ENCODE assay signal across 8 cellular contexts in genomic region chr6:45327956-45328522, GRCh38. TPM values are rescaled to one million over a fixed set of nuclear protein-coding genes. Genes with fewer than 3 reads are reported as not detected.
DNase-seq lines count a peak whose midpoint lies in the region; ATAC-seq, FAIRE-seq and TF ChIP-seq lines count a peak whose summit lies in the region.

TSS of gene RUNX2 (plus strand) at chr6:45328330. CDS start at chr6:45328727, 397 bp downstream.

- H2AFZ ChIP-seq in GM23338: no peak within 1 kb of the TSS
- H2AFZ ChIP-seq in SK-N-SH (ENCODE audit: low read depth): peak within 1 kb of the TSS; percentile 62

- peaks cover 3% of the 10 kb centered on the region for H3K27me3 Mint-ChIP-seq in GM23338 (ENCODE audit: insufficient read depth, low read depth, poor library complexity)

- ATAC-seq in GM23338: peak; percentile 88
- peak; percentile 86 for ATAC-seq in sciatic nerve

- DNase-seq in GM23338 (ENCODE audit: low spot score): peak; percentile 28
- no peak for DNase-seq in SK-N-SH
- DNase-seq in fibroblast of the conjunctiva (ENCODE audit: low read depth): peak; percentile 59
- DNase-seq in sciatic nerve (ENCODE audit: low spot score): no peak
- DNase-seq in GM19239 (ENCODE audit: insufficient read length, low spot score): no peak
- no peak for DNase-seq in effector CD8-positive, alpha-beta T cell (lab: John Stamatoyannopoulos, UW)
- DNase-seq in esophagus squamous epithelium (lab: John Stamatoyannopoulos, UW): no peak
- no peak for DNase-seq in NCI-H146 treated with DMSO at 0.1 percent for 48 hours (lab: John Stamatoyannopoulos, UW; ENCODE audit: unreplicated experiment)

- POLR2A ChIA-PET in SK-N-SH (lab: Yijun Ruan, JAX): no interaction called here

- H3K9me3 Mint-ChIP-seq in GM23338: no peaks in the 10 kb centered on the region

- 67% methylated on average over 5 of the region's 5 CpGs for WGBS in SK-N-SH (ENCODE audit: low lambda C conversion rate)
- 50 to 72% methylated on average over 5 of the region's 5 CpGs for WGBS in esophagus squamous epithelium, 2 donors

- CTCF ChIA-PET in SK-N-SH (lab: Yijun Ruan, JAX): interaction anchor here (0.8 kb wide), 1 partner anchor 17 kb away, joined by 3 read pairs; no protein-coding TSS in a partner anchor

- no peak within 1 kb of the TSS for H3K9ac ChIP-seq in SK-N-SH

- peak within 1 kb of the TSS; percentile 14; the same call in 1 of the 2 replicates for H3K4me2 ChIP-seq in GM23338
- H3K4me2 ChIP-seq in SK-N-SH: peak within 1 kb of the TSS; percentile 58; the same call in 1 of the 2 replicates

- no peak for FAIRE-seq in GM19239 (lab: Jason Lieb, UNC)

- no peak for TF ChIP-seq CTCF in GM23338 (conservative IDR thresholded peaks at IDR 0.05; ENCODE audit: low read depth in 2 of 2)
- no peak for TF ChIP-seq CTCF in SK-N-SH (IDR thresholded peaks at IDR 0.05)
- TF ChIP-seq CTCF in esophagus squamous epithelium (IDR thresholded peaks at IDR 0.05): no peak

- H3K79me2 ChIP-seq in GM23338 (replicated peaks; ENCODE audit: insufficient read depth) (no peaks in the 10 kb centered on the region), SK-N-SH (ENCODE audit: insufficient read depth) (no peaks in the 10 kb centered on the region)

- H3K4me3 ChIP-seq in GM23338 (no peak within 1 kb of the TSS), SK-N-SH (ENCODE audit: low read depth in 2 of 2, low read length in 1 of 2) (peak within 1 kb of the TSS; percentile 18 to 30; a peak in 2 of 4 replicates), esophagus squamous epithelium (no peak within 1 kb of the TSS)

- H3K4me3 Mint-ChIP-seq in GM23338: peak within 1 kb of the TSS; percentile 11; the same call in 1 of the 3 replicates

- no peak for TF ChIP-seq RAD21 in SK-N-SH (IDR thresholded peaks at IDR 0.05; ENCODE audit: low read length)

- no peaks in the 10 kb centered on the region for H3F3A ChIP-seq in GM23338 (replicated peaks; ENCODE audit: low read depth)
- H3F3A ChIP-seq in SK-N-SH (replicated peaks; ENCODE audit: insufficient read depth): peaks cover 8% of the 10 kb centered on the region

- no peak within 1 kb of the TSS for H3K27ac Mint-ChIP-seq in GM23338

- peaks cover 34% of the 10 kb centered on the region for H3K4me1 Mint-ChIP-seq in GM23338

- no peaks in the 10 kb centered on the region for H3K36me3 Mint-ChIP-seq in GM23338 (ENCODE audit: low read depth)

- TF ChIP-seq POLR2A in esophagus squamous epithelium (IDR thresholded peaks at IDR 0.05): no peak

- no peaks in the 10 kb centered on the region for H3K27me3 ChIP-seq in GM23338 (ENCODE audit: insufficient read depth)
- no peaks in the 10 kb centered on the region for H3K27me3 ChIP-seq in SK-N-SH (ENCODE audit: insufficient read depth)
- H3K27me3 ChIP-seq in esophagus squamous epithelium: no peaks in the 10 kb centered on the region

- no peaks in the 10 kb centered on the region for H3K9me2 ChIP-seq in GM23338 (ENCODE audit: insufficient read depth)
- H3K9me2 ChIP-seq in SK-N-SH: no peaks in the 10 kb centered on the region

- H4K20me1 ChIP-seq in GM23338 (replicated peaks; ENCODE audit: insufficient read depth) (no peaks in the 10 kb centered on the region), SK-N-SH (ENCODE audit: insufficient read depth) (no peaks in the 10 kb centered on the region)

- intact Hi-C loops in sciatic nerve (cut with DNase I) (no loop called here), esophagus squamous epithelium (cut with DNase I) (no loop called here)

- H3K36me3 ChIP-seq in GM23338 (ENCODE audit: insufficient read depth) (no peaks in the 10 kb centered on the region), SK-N-SH (replicated peaks in 1 of 2; ENCODE audit: control insufficient read depth in 1 of 2, insufficient read depth in 2 of 2, low read length in 1 of 2) (peaks cover 0 to under 1% of the 10 kb centered on the region in 2 experiments), esophagus squamous epithelium (no peaks in the 10 kb centered on the region)

- 0 out of 2 replicates have a peak within 1 kb of the TSS, but pooled peaks have one; percentile 28 for H3K27ac ChIP-seq in GM23338 (ENCODE audit: low read depth)
- H3K27ac ChIP-seq in SK-N-SH (ENCODE audit: low read depth in 2 of 2, low read length in 1 of 2): peak within 1 kb of the TSS; percentile 63 to 67; a peak in 3 of 4 replicates
- no peak within 1 kb of the TSS for H3K27ac ChIP-seq in esophagus squamous epithelium

- no peaks in the 10 kb centered on the region for H3K9me3 ChIP-seq in SK-N-SH
- no peaks in the 10 kb centered on the region for H3K9me3 ChIP-seq in esophagus squamous epithelium

- peaks cover 4% of the 10 kb centered on the region; the same call in 1 of the 2 replicates for H3K4me1 ChIP-seq in GM23338 (ENCODE audit: insufficient read depth)
- peaks cover 0 to 15% of the 10 kb centered on the region in 2 experiments; a peak in 2 of 4 replicates for H3K4me1 ChIP-seq in SK-N-SH (ENCODE audit: control insufficient read depth in 1 of 2, insufficient read depth in 2 of 2, low read depth in 1 of 2, low read length in 1 of 2)
- peaks cover 0 to 4% (median 0%) of the 10 kb centered on the region in 3 donors for H3K4me1 ChIP-seq in esophagus squamous epithelium

- no peak for TF ChIP-seq EP300 in SK-N-SH (IDR thresholded peaks at IDR 0.05; ENCODE audit: borderline replicate concordance in 1 of 2, low read depth in 1 of 2, low read length in 1 of 2)

TF ChIP-seq in GM23338, 12 proteins besides CTCF, POLR2A, EP300 and RAD21 (continues in another document):
- no peak for TF ChIP-seq POLR2AphosphoS5 (IDR thresholded peaks at IDR 0.05; ENCODE audit: low read depth)
- no peak for TF ChIP-seq ZNF114 (CRISPR knock-in tag; IDR thresholded peaks at IDR 0.05)
- no peak for TF ChIP-seq EZH2phosphoT487 (IDR thresholded peaks at IDR 0.05; ENCODE audit: unreplicated experiment)
- no peak for TF ChIP-seq NANOG (IDR thresholded peaks at IDR 0.05; ENCODE audit: borderline replicate concordance)
- TF ChIP-seq, protein P1, sequence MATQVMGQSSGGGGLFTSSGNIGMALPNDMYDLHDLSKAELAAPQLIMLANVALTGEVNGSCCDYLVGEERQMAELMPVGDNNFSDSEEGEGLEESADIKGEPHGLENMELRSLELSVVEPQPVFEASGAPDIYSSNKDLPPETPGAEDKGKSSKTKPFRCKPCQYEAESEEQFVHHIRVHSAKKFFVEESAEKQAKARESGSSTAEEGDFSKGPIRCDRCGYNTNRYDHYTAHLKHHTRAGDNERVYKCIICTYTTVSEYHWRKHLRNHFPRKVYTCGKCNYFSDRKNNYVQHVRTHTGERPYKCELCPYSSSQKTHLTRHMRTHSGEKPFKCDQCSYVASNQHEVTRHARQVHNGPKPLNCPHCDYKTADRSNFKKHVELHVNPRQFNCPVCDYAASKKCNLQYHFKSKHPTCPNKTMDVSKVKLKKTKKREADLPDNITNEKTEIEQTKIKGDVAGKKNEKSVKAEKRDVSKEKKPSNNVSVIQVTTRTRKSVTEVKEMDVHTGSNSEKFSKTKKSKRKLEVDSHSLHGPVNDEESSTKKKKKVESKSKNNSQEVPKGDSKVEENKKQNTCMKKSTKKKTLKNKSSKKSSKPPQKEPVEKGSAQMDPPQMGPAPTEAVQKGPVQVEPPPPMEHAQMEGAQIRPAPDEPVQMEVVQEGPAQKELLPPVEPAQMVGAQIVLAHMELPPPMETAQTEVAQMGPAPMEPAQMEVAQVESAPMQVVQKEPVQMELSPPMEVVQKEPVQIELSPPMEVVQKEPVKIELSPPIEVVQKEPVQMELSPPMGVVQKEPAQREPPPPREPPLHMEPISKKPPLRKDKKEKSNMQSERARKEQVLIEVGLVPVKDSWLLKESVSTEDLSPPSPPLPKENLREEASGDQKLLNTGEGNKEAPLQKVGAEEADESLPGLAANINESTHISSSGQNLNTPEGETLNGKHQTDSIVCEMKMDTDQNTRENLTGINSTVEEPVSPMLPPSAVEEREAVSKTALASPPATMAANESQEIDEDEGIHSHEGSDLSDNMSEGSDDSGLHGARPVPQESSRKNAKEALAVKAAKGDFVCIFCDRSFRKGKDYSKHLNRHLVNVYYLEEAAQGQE (IDR thresholded peaks at IDR 0.05; ENCODE audit: unreplicated experiment): no peak
- TF ChIP-seq EZH2 (IDR thresholded peaks at IDR 0.05; ENCODE audit: low read depth, unreplicated experiment): no peak

TF ChIP-seq in SK-N-SH, 30 proteins besides CTCF, POLR2A, EP300 and RAD21 (continues in another document):
- TF ChIP-seq YY1 (IDR thresholded peaks at IDR 0.05; ENCODE audit: low read depth) (no peak), JUND (IDR thresholded peaks at IDR 0.05) (peak; percentile 51), NFIC (IDR thresholded peaks at IDR 0.05; ENCODE audit: borderline replicate concordance) (peak; percentile 65), USF1 (IDR thresholded peaks at IDR 0.05; ENCODE audit: borderline replicate concordance, low read depth) (peak; percentile 62; the same call in 1 of the 2 replicates), MEF2A (IDR thresholded peaks at IDR 0.05; ENCODE audit: borderline replicate concordance, low read depth) (no peak), TCF12 (IDR thresholded peaks at IDR 0.05) (peak; percentile 45; the same call in 1 of the 2 replicates), FOSL2 (IDR thresholded peaks at IDR 0.05; ENCODE audit: borderline replicate concordance, low read depth) (peak; percentile 47; the same call in 1 of the 2 replicates)

RNA-seq across cellular contexts. Expression of gene RUNX2, which starts in this region (rescaled TPM):
- total RNA-seq in GM23338 (2014; rRNA removed; shearing (Covaris generic)): 0.70 and 1.7 TPM in 2 replicates
- polyA plus RNA-seq in GM23338 (2016; fragmentation: Nextera tagmentation; extraction: Ambion mirVana) (0.66 and 0.80 TPM in 2 replicates), SK-N-SH (2012; rRNA removed) (3.5 and 4.4 TPM in 2 replicates)
- polyA plus RNA-seq in SK-N-SH (2012; cell fraction: cytosol; rRNA removed): 4.3 and 4.5 TPM in 2 replicates
- polyA plus RNA-seq in SK-N-SH (2012; cell fraction: nucleus; rRNA removed): 8.7 and 11.6 TPM in 2 replicates
- total RNA-seq in sciatic nerve (18.0 TPM), esophagus squamous epithelium (1 to 10 TPM; 1.4 to 3.6 (median 2.3) TPM)

Comparison
In these comparisons a context has a peak if more than half of its experiments do, and no peak if none do; other contexts are left out.
1. DNase-seq: peak in GM23338 (single experiment) and fibroblast of the conjunctiva (single experiment); none in SK-N-SH (single experiment), sciatic nerve (single experiment), GM19239 (single experiment), effector CD8-positive, alpha-beta T cell (single experiment), esophagus squamous epithelium (single experiment) and NCI-H146 treated with DMSO at 0.1 percent for 48 hours (single experiment).
2. H3K27ac ChIP-seq: peak in GM23338 (single experiment) and SK-N-SH (2 of 2); none in esophagus squamous epithelium (0 of 4).
3. H3K4me3 ChIP-seq: peak in SK-N-SH (2 of 2); none in GM23338 (single experiment) and esophagus squamous epithelium (0 of 4).